Comparison of ENCODE assay signal across 23 cellular contexts in the genomic region with DNA sequence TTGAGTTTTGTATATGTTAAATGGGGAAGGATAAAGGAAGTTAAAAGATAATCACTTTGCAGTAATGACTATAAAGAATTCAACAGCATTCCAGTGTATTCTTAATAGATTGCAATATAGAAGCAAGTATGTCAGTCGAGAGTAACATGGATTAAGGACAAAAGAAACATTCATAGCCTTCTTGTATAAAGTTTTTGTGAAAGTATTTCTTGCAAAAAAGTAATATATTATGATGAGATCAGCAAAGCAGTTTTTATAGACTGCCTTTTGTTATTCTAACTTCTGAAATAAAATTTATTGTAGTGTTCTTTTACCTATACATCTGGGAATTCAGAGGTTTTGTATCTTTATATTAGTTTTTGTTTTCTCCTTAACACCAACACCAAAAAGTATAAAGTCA.
DNase-seq lines count a peak whose midpoint lies in the region; ATAC-seq and FAIRE-seq lines count a peak whose summit lies in the region.
"Had no signal": no experiment of that assay in that cellular context is flagged by ENCODE, and none has a peak within 500 bp of the region (broad histone marks: within the 10 kb centered on the region; RNA-seq: fewer than 3 reads in every experiment).

No MANE protein-coding gene starts in this region.

- ATAC-seq in stimulated activated naive B cell treated with anti-CD40 and anti-IgM and Interleukin-4, amounts not matched to agents 10 μg/mL and 1 μg/mL and 100 μg/mL, for 72 hours (replicated peaks), result no peak
- ATAC-seq in HG03196 (IDR thresholded peaks at IDR 0.05; ENCODE audit: unreplicated experiment), result no peak
- ATAC-seq in GM18502 (IDR thresholded peaks at IDR 0.05; ENCODE audit: poor library complexity, unreplicated experiment), result no peak
- ATAC-seq: CD8-positive, alpha-beta T cell; GM12878; HCT116 had no signal

- H3K27ac Mint-ChIP-seq in stimulated activated naive B cell treated with anti-CD40 and anti-IgM and Interleukin-4, amounts not matched to agents 10 μg/mL and 1 μg/mL and 100 μg/mL, for 72 hours, result peak overlapping the region; percentile 44
- H3K27ac Mint-ChIP-seq: B cell; CD4-positive, CD25-positive, alpha-beta regulatory T cell; CD8-positive, alpha-beta T cell; H9 had no signal

- no peak overlapping the region for H3K4me3 Mint-ChIP-seq in stimulated activated naive B cell treated with anti-CD40 and anti-IgM and Interleukin-4, amounts not matched to agents 10 μg/mL and 1 μg/mL and 100 μg/mL, for 72 hours
- H3K4me3 Mint-ChIP-seq: B cell; CD8-positive, alpha-beta T cell; H9 had no signal

- no peaks in the 10 kb centered on the region for H3K4me1 Mint-ChIP-seq in stimulated activated naive B cell treated with anti-CD40 and anti-IgM and Interleukin-4, amounts not matched to agents 10 μg/mL and 1 μg/mL and 100 μg/mL, for 72 hours
- H3K4me1 Mint-ChIP-seq: B cell; CD4-positive, CD25-positive, alpha-beta regulatory T cell had no signal

- H3K36me3 Mint-ChIP-seq in stimulated activated naive B cell treated with anti-CD40 and anti-IgM and Interleukin-4, amounts not matched to agents 10 μg/mL and 1 μg/mL and 100 μg/mL, for 72 hours, result peaks cover 32 to 34% of the 10 kb centered on the region in 2 donors

- no peaks in the 10 kb centered on the region for H3K9me3 Mint-ChIP-seq in stimulated activated naive B cell treated with anti-CD40 and anti-IgM and Interleukin-4, amounts not matched to agents 10 μg/mL and 1 μg/mL and 100 μg/mL, for 72 hours
- H3K9me3 Mint-ChIP-seq: CD8-positive, alpha-beta T cell; H9 had no signal

- no peaks in the 10 kb centered on the region for H3K27me3 Mint-ChIP-seq in stimulated activated naive B cell treated with anti-CD40 and anti-IgM and Interleukin-4, amounts not matched to agents 10 μg/mL and 1 μg/mL and 100 μg/mL, for 72 hours
- H3K27me3 Mint-ChIP-seq: B cell; CD4-positive, CD25-positive, alpha-beta regulatory T cell had no signal

- DNase-seq in COLO829 (ENCODE audit: low spot score) (peak; percentile 3), foreskin melanocyte (peak; percentile 34), GM19238 (ENCODE audit: insufficient read length, low spot score) (no peak)
- no peak for DNase-seq in stimulated activated naive B cell treated with anti-CD40 and anti-IgM and Interleukin-4, amounts not matched to agents 10 μg/mL and 1 μg/mL and 100 μg/mL, for 72 hours
- DNase-seq: 8988T; CD4-positive, CD25-positive, alpha-beta regulatory T cell; CD8-positive, alpha-beta T cell; DMS 273 treated with DMSO at 0.1 percent for 48 hours; DMS79; EL; GDM1; GM23248; H9 had no signal

- peak; percentile 39 for FAIRE-seq in A204.1 (lab: Jason Lieb, UNC)
- FAIRE-seq: D721Med, GM12878, GM18507, GM19239, H1 had no signal

Comparison
In these comparisons a context has a peak if more than half of its experiments do, and no peak if none do; other contexts are left out.
1. DNase-seq: peak in COLO829 (single experiment) and foreskin melanocyte (single experiment); none in stimulated activated naive B cell treated with anti-CD40 and anti-IgM and Interleukin-4, amounts not matched to agents 10 μg/mL and 1 μg/mL and 100 μg/mL, for 72 hours (single experiment) and GM19238 (single experiment).